Comparison of ENCODE assay signal across 9 cellular contexts in genomic region chr16:19804538-19805323, GRCh38.
DNase-seq lines count a peak whose midpoint lies in the region; ATAC-seq and TF ChIP-seq lines count a peak whose summit lies in the region.
"Had no signal": no experiment of that assay in that cellular context is flagged by ENCODE, and none has a peak within 500 bp of the region (broad histone marks: within the 10 kb centered on the region; RNA-seq: fewer than 3 reads in every experiment).

No MANE protein-coding gene starts in this region.

- H3K4me1 Mint-ChIP-seq in MCF 10A (ENCODE audit: insufficient read depth, unreplicated experiment), result no peaks in the 10 kb centered on the region
- H3K4me1 Mint-ChIP-seq in central memory CD8-positive, alpha-beta T cell, result peaks cover 9% of the 10 kb centered on the region

- TF ChIP-seq CTCF in breast epithelium (IDR thresholded peaks at IDR 0.05) (no peak), MCF 10A (IDR thresholded peaks at IDR 0.05; ENCODE audit: unreplicated experiment) (no peak), omental fat pad (IDR thresholded peaks at IDR 0.05) (no peak)

- DNase-seq in breast epithelium (ENCODE audit: low spot score in 2 of 2) (peak; percentile 58 to 68), MCF 10A (ENCODE audit: unreplicated experiment) (no peak), SJCRH30 (peak; percentile 83 to 84), COLO829 (ENCODE audit: low spot score) (no peak), omental fat pad (ENCODE audit: low spot score) (no peak)
- no peak for DNase-seq in central memory CD8-positive, alpha-beta T cell (ENCODE audit: low spot score in 2 of 2)

- H3K4me3 ChIP-seq in breast epithelium (peak overlapping the region in 1 of 3 donors; percentile 30), SJCRH30 (peak overlapping the region; percentile 22), muscle layer of duodenum (ENCODE audit: low read depth in 1 of 2, low read length in 2 of 2) (no peak overlapping the region)
- H3K4me3 ChIP-seq: SJSA1 had no signal

- CTCF ChIA-PET in MCF 10A (lab: Yijun Ruan, JAX), result interaction anchor here (0.9 to 1.0 kb wide), 2 partner anchors 24 to 103 kb away, joined by 3 read pairs; no protein-coding TSS in a partner anchor

- H3K27me3 Mint-ChIP-seq in MCF 10A (ENCODE audit: insufficient read depth, unreplicated experiment), result no peaks in the 10 kb centered on the region
- H3K27me3 Mint-ChIP-seq in central memory CD8-positive, alpha-beta T cell, result no peaks in the 10 kb centered on the region

- H3K36me3 Mint-ChIP-seq in MCF 10A (ENCODE audit: insufficient read depth, unreplicated experiment), result no peaks in the 10 kb centered on the region
- no peaks in the 10 kb centered on the region for H3K36me3 Mint-ChIP-seq in central memory CD8-positive, alpha-beta T cell (ENCODE audit: insufficient read depth)

- BruUV-seq in MCF 10A (replicated peaks; lab: Mats Ljungman, UMichigan), result no TSS peak

- H3K4me1 ChIP-seq in breast epithelium (no peaks in the 10 kb centered on the region), SJCRH30 (peaks cover 6% of the 10 kb centered on the region), muscle layer of duodenum (ENCODE audit: control insufficient read depth in 1 of 2, insufficient read depth in 2 of 2, low read length in 2 of 2) (peaks cover 4 to 5% of the 10 kb centered on the region in 2 donors)

- H3K9me3 Mint-ChIP-seq in MCF 10A (ENCODE audit: unreplicated experiment), result no peaks in the 10 kb centered on the region
- no peaks in the 10 kb centered on the region for H3K9me3 Mint-ChIP-seq in central memory CD8-positive, alpha-beta T cell

- H3K36me3 ChIP-seq in breast epithelium (no peaks in the 10 kb centered on the region), SJCRH30 (no peaks in the 10 kb centered on the region), muscle layer of duodenum (ENCODE audit: control insufficient read depth in 1 of 2, insufficient read depth in 2 of 2, low read length in 2 of 2) (no peaks in the 10 kb centered on the region)
- H3K36me3 ChIP-seq: SJSA1 had no signal

- no peaks in the 10 kb centered on the region for H3K27me3 ChIP-seq in breast epithelium
- H3K27me3 ChIP-seq in SJCRH30, result no peaks in the 10 kb centered on the region
- H3K27me3 ChIP-seq in muscle layer of duodenum (ENCODE audit: low read depth, low read length), result no peaks in the 10 kb centered on the region
- H3K27me3 ChIP-seq: SJSA1 had no signal

- ATAC-seq in central memory CD8-positive, alpha-beta T cell (replicated peaks; ENCODE audit: extremely low read depth, poor library complexity, severe bottlenecking), result no peak
- ATAC-seq in omental fat pad (ENCODE audit: low FRiP score) (no peak), HG02623 (IDR thresholded peaks at IDR 0.05; ENCODE audit: unreplicated experiment) (no peak)

- POLR2A ChIA-PET in MCF 10A (lab: Yijun Ruan, JAX), result no interaction called here

- H3K27ac Mint-ChIP-seq in MCF 10A (ENCODE audit: low read depth, unreplicated experiment), result no peak overlapping the region
- H3K27ac Mint-ChIP-seq in central memory CD8-positive, alpha-beta T cell (ENCODE audit: low read depth), result no peak overlapping the region

- no peak overlapping the region for H3K4me3 Mint-ChIP-seq in MCF 10A (ENCODE audit: unreplicated experiment)
- H3K4me3 Mint-ChIP-seq in central memory CD8-positive, alpha-beta T cell, result peak overlapping the region; percentile 35

- no peaks in the 10 kb centered on the region for H3K9me3 ChIP-seq in breast epithelium
- peaks cover 7% of the 10 kb centered on the region; the same call in 1 of the 2 replicates for H3K9me3 ChIP-seq in SJCRH30 (replicated peaks)
- H3K9me3 ChIP-seq in muscle layer of duodenum (ENCODE audit: control insufficient read depth in 1 of 2, low read length in 2 of 2), result peaks cover 0 to 2% of the 10 kb centered on the region in 2 donors

- no peak for TF ChIP-seq POLR2A in breast epithelium (IDR thresholded peaks at IDR 0.05)

- H3K27ac ChIP-seq in breast epithelium (peak overlapping the region; percentile 46 to 74), SJCRH30 (peak overlapping the region; percentile 60), muscle layer of duodenum (ENCODE audit: low read length) (peak overlapping the region; percentile 24)
- H3K27ac ChIP-seq: SJSA1 had no signal

- intact Hi-C loops in breast epithelium (cut with DNase I; ENCODE audit: low total_unique reads), result no loop called here
- intact Hi-C loops in MCF 10A (cut with micrococcal nuclease), result no loop called here

Comparison
In these comparisons a context has a peak if more than half of its experiments do, and no peak if none do; other contexts are left out.
1. DNase-seq: peak in breast epithelium (2 of 2) and SJCRH30 (2 of 2); none in MCF 10A (single experiment), central memory CD8-positive, alpha-beta T cell (0 of 2), COLO829 (single experiment) and omental fat pad (single experiment).
2. Peak in every context shown above with its lines, with median percentiles within 50 percentile points of each other: H3K27ac ChIP-seq.